23 cellular contexts compared by ENCODE assay signal in genomic region chr5:178416206-178416882, GRCh38.
"Had no signal": no experiment of that assay in that cellular context is flagged by ENCODE, and none has a peak within 500 bp of the region (broad histone marks: within the 10 kb centered on the region; RNA-seq: fewer than 3 reads in every experiment).

No MANE protein-coding gene starts in this region.

- H3K36me3 ChIP-seq: cardiac muscle cell, right atrium auricular region, tibial artery had no signal

- H3K27ac Mint-ChIP-seq: activated CD4-positive, alpha-beta T cell treated with anti-CD3 and anti-CD28 coated beads, Interleukin-2, amount 10 ng/mL, durations not matched to agents 24 days and 14 days; activated CD8-positive, alpha-beta memory T cell treated with anti-CD3 and anti-CD28 coated beads, Interleukin-2, amount 10 ng/mL, durations not matched to agents 7 days and 5 days; activated CD8-positive, alpha-beta T cell treated with anti-CD3 and anti-CD28 coated beads for 36 hours; activated naive CD4-positive, alpha-beta T cell treated with anti-CD3 and anti-CD28 coated beads, Interleukin-2, amount 10 ng/mL, durations not matched to agents 7 days and 5 days; activated naive CD8-positive, alpha-beta T cell treated with anti-CD3 and anti-CD28 coated beads, Interleukin-2, amount 50 U/mL, for 24 hours; stimulated activated naive CD8-positive, alpha-beta T cell treated with anti-CD3 and anti-CD28 coated beads, Interleukin-15, Interleukin-2, amounts not matched to agents 100 ng/mL and 50 ng/mL, for 24 hours had no signal

- H3K4me2 ChIP-seq: hepatocyte had no signal

- H3K4me1 Mint-ChIP-seq: activated CD4-positive, alpha-beta T cell treated with anti-CD3 and anti-CD28 coated beads, Interleukin-2, amount 10 ng/mL, durations not matched to agents 24 days and 14 days; activated CD8-positive, alpha-beta memory T cell treated with anti-CD3 and anti-CD28 coated beads, Interleukin-2, amount 10 ng/mL, durations not matched to agents 7 days and 5 days; activated naive CD4-positive, alpha-beta T cell treated with anti-CD3 and anti-CD28 coated beads, Interleukin-2, amount 10 ng/mL, durations not matched to agents 7 days and 5 days; activated naive CD8-positive, alpha-beta T cell treated with anti-CD3 and anti-CD28 coated beads, Interleukin-2, amount 50 U/mL, for 24 hours had no signal

- ATAC-seq: activated CD4-positive, CD25-positive, alpha-beta regulatory T cell treated with anti-CD3 and anti-CD28 coated beads, Interleukin-2, amount 50 U/mL, for 24 hours; activated CD8-positive, alpha-beta memory T cell treated with anti-CD3 and anti-CD28 coated beads, Interleukin-2, amount 10 ng/mL, durations not matched to agents 7 days and 5 days; activated CD8-positive, alpha-beta T cell treated with anti-CD3 and anti-CD28 coated beads for 36 hours; activated naive CD8-positive, alpha-beta T cell treated with anti-CD3 and anti-CD28 coated beads, Interleukin-2, amount 50 U/mL, for 24 hours; body of pancreas had no signal

- DNase-seq: activated CD4-positive, alpha-beta T cell treated with anti-CD3 and anti-CD28 coated beads, Interleukin-2, amount 10 ng/mL, durations not matched to agents 24 days and 14 days; activated CD8-positive, alpha-beta memory T cell treated with anti-CD3 and anti-CD28 coated beads, Interleukin-2, amount 10 ng/mL, durations not matched to agents 7 days and 5 days; activated CD8-positive, alpha-beta T cell treated with anti-CD3 and anti-CD28 coated beads for 36 hours; activated effector memory CD4-positive, alpha-beta T cell treated with anti-CD3 and anti-CD28 coated beads, Interleukin-2, amount 50 U/mL, for 16 hours; activated naive CD4-positive, alpha-beta T cell treated with anti-CD3 and anti-CD28 coated beads, Interleukin-2, amount 10 ng/mL, durations not matched to agents 7 days and 5 days; activated naive CD8-positive, alpha-beta T cell treated with anti-CD3 and anti-CD28 coated beads, Interleukin-2, amount 50 U/mL, for 24 hours; activated T-cell treated with anti-CD3 and anti-CD28 coated beads for 4 hours; body of pancreas; effector CD4-positive, alpha-beta T cell; foreskin fibroblast; glutamatergic neuron; mesendoderm; naive B cell; psoas muscle; stimulated activated CD4-positive, alpha-beta T cell treated with anti-CD3 and anti-CD28 coated beads, Interleukin-1b, Interleukin-23, amount 100 ng/mL, for 48 hours; substantia nigra; SW 1271; tibial artery had no signal

- H3K4me3 ChIP-seq: body of pancreas, cardiac muscle cell, hepatocyte, psoas muscle, right atrium auricular region, tibial artery had no signal

- H3K9me3 ChIP-seq: body of pancreas, psoas muscle, right atrium auricular region, tibial artery had no signal

- H3K36me3 Mint-ChIP-seq: activated CD8-positive, alpha-beta memory T cell treated with anti-CD3 and anti-CD28 coated beads, Interleukin-2, amount 10 ng/mL, durations not matched to agents 7 days and 5 days; activated naive CD4-positive, alpha-beta T cell treated with anti-CD3 and anti-CD28 coated beads, Interleukin-2, amount 10 ng/mL, durations not matched to agents 7 days and 5 days; naive B cell had no signal

- H3K4me1 ChIP-seq: body of pancreas, psoas muscle, right atrium auricular region, tibial artery had no signal

- H3K9me3 Mint-ChIP-seq: activated CD4-positive, alpha-beta T cell treated with anti-CD3 and anti-CD28 coated beads, Interleukin-2, amount 10 ng/mL, durations not matched to agents 24 days and 14 days; activated CD8-positive, alpha-beta T cell treated with anti-CD3 and anti-CD28 coated beads for 36 hours; activated naive CD4-positive, alpha-beta T cell treated with anti-CD3 and anti-CD28 coated beads, Interleukin-2, amount 10 ng/mL, durations not matched to agents 7 days and 5 days; activated naive CD8-positive, alpha-beta T cell treated with anti-CD3 and anti-CD28 coated beads, Interleukin-2, amount 50 U/mL, for 24 hours; naive B cell; stimulated activated naive CD8-positive, alpha-beta T cell treated with anti-CD3 and anti-CD28 coated beads, Interleukin-15, Interleukin-2, amounts not matched to agents 100 ng/mL and 50 ng/mL, for 24 hours had no signal

- H2AFZ ChIP-seq: hepatocyte had no signal

- H3K27ac ChIP-seq: body of pancreas, cardiac muscle cell, hepatocyte, psoas muscle, right atrium auricular region, tibial artery had no signal

- H3K27me3 ChIP-seq: cardiac muscle cell, hepatocyte, right atrium auricular region had no signal

- H3K79me2 ChIP-seq: hepatocyte had no signal

- H3K4me3 Mint-ChIP-seq: activated CD4-positive, alpha-beta T cell treated with anti-CD3 and anti-CD28 coated beads, Interleukin-2, amount 10 ng/mL, durations not matched to agents 24 days and 14 days; activated CD8-positive, alpha-beta memory T cell treated with anti-CD3 and anti-CD28 coated beads, Interleukin-2, amount 10 ng/mL, durations not matched to agents 7 days and 5 days; activated CD8-positive, alpha-beta T cell treated with anti-CD3 and anti-CD28 coated beads for 36 hours; activated naive CD4-positive, alpha-beta T cell treated with anti-CD3 and anti-CD28 coated beads, Interleukin-2, amount 10 ng/mL, durations not matched to agents 7 days and 5 days; activated naive CD8-positive, alpha-beta T cell treated with anti-CD3 and anti-CD28 coated beads, Interleukin-2, amount 50 U/mL, for 24 hours; naive B cell; stimulated activated naive CD8-positive, alpha-beta T cell treated with anti-CD3 and anti-CD28 coated beads, Interleukin-15, Interleukin-2, amounts not matched to agents 100 ng/mL and 50 ng/mL, for 24 hours had no signal
